ENCODE assay signal across 10 cellular contexts in the genomic region with DNA sequence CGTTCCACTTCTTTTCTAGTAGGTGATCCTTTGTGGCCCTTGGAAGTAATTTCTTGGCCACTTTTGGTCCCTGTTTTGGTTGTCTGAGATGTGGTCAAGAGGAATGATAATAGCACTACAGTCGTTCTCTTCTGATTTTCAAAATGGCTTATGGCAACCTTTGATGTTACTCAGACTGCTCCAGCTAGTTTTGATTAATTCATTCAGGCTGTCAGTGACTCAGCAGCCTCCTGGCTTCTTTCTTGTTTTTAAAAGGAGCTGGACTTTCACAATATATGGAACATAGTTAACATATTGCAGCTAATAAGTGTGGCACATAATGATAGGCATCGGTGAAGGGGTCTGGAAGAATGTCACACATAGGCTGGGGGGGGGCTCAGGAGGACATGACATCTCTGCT. TPM values are rescaled to one million over a fixed set of nuclear protein-coding genes. Genes with fewer than 3 reads are reported as not detected.
DNase-seq lines count a peak whose midpoint lies in the region; ATAC-seq and TF ChIP-seq lines count a peak whose summit lies in the region.
"Had no signal": no experiment of that assay in that cellular context is flagged by ENCODE, and none has a peak within 500 bp of the region (broad histone marks: within the 10 kb centered on the region; RNA-seq: fewer than 3 reads in every experiment).

No MANE protein-coding gene starts in this region.

- peaks cover 8% of the 10 kb centered on the region for H3K4me1 ChIP-seq in CD4-positive, CD25-positive, alpha-beta regulatory T cell (ENCODE audit: control insufficient read depth, insufficient read depth, low read length, poor library complexity, severe bottlenecking)
- H3K4me1 ChIP-seq in osteoblast (ENCODE audit: insufficient read depth, low read length), result peaks cover 36% of the 10 kb centered on the region

- ATAC-seq in CD4-positive, CD25-positive, alpha-beta regulatory T cell (ENCODE audit: low read depth in 2 of 2), result no peak
- ATAC-seq in HG02642 (IDR thresholded peaks at IDR 0.05; ENCODE audit: poor library complexity, unreplicated experiment) (no peak), GM21786 (IDR thresholded peaks at IDR 0.05; ENCODE audit: unreplicated experiment) (no peak)

- peaks cover 85% of the 10 kb centered on the region for H3K79me2 ChIP-seq in osteoblast (ENCODE audit: insufficient read depth, low read length)

- no peak overlapping the region for H2AFZ ChIP-seq in osteoblast (ENCODE audit: low read length)

- peaks cover 30 to 75% (median 49%) of the 10 kb centered on the region in 4 donors for H3K4me1 Mint-ChIP-seq in CD4-positive, CD25-positive, alpha-beta regulatory T cell
- H3K4me1 Mint-ChIP-seq in immature natural killer cell, result peaks cover 57 to 79% of the 10 kb centered on the region in 2 donors

- peak overlapping the region in 2 of 3 donors; percentile 53 to 90 for H3K27ac Mint-ChIP-seq in CD4-positive, CD25-positive, alpha-beta regulatory T cell
- peak overlapping the region in 1 of 6 donors; percentile 43 for H3K27ac Mint-ChIP-seq in immature natural killer cell

- H3K27me3 ChIP-seq in CD4-positive, CD25-positive, alpha-beta regulatory T cell (ENCODE audit: control insufficient read depth, insufficient read depth, low read length), result no peaks in the 10 kb centered on the region
- no peaks in the 10 kb centered on the region for H3K27me3 ChIP-seq in osteoblast (ENCODE audit: insufficient read depth, low read length)

- no peak for DNase-seq in CD4-positive, CD25-positive, alpha-beta regulatory T cell
- peak; percentile 77 for DNase-seq in NCI-H226
- peak; percentile 80 for DNase-seq in dedifferentiated amniotic fluid mesenchymal stem cell (ENCODE audit: extremely low spot score)
- DNase-seq in osteoblast (ENCODE audit: insufficient read length, low spot score, missing footprints), result peak; percentile 87
- DNase-seq in COLO668 (lab: John Stamatoyannopoulos, UW; ENCODE audit: unreplicated experiment), result no peak
- no peak for DNase-seq in immature natural killer cell
- DNase-seq: effector CD8-positive, alpha-beta T cell; stimulated activated CD4-positive, alpha-beta T cell treated with anti-CD3 and anti-CD28 coated beads, Interleukin-15, amount 100 ng/mL, for 24 hours had no signal

- no peak overlapping the region for H3K4me3 ChIP-seq in CD4-positive, CD25-positive, alpha-beta regulatory T cell (ENCODE audit: low read depth, low read length)
- H3K4me3 ChIP-seq in osteoblast (ENCODE audit: insufficient read depth, low read length), result peak overlapping the region; percentile 18

- peaks cover 2% of the 10 kb centered on the region for H3K36me3 ChIP-seq in CD4-positive, CD25-positive, alpha-beta regulatory T cell (ENCODE audit: control insufficient read depth, insufficient read depth, low read length)
- H3K36me3 ChIP-seq in osteoblast (ENCODE audit: insufficient read depth, low read length), result no peaks in the 10 kb centered on the region

- no peaks in the 10 kb centered on the region for H3K27me3 Mint-ChIP-seq in CD4-positive, CD25-positive, alpha-beta regulatory T cell
- peaks cover 0 to 2% (median 1%) of the 10 kb centered on the region in 3 donors for H3K27me3 Mint-ChIP-seq in immature natural killer cell (ENCODE audit: low read depth in 3 of 3)

- H3K27ac ChIP-seq in CD4-positive, CD25-positive, alpha-beta regulatory T cell (ENCODE audit: insufficient read depth, low read length, poor library complexity, severe bottlenecking), result no peak overlapping the region
- peak overlapping the region; percentile 49 for H3K27ac ChIP-seq in osteoblast (ENCODE audit: low read depth, low read length)

- TF ChIP-seq CTCF in osteoblast (IDR thresholded peaks at IDR 0.05; ENCODE audit: extremely low read depth, low read depth, low read length), result no peak

- H3K36me3 Mint-ChIP-seq in CD4-positive, CD25-positive, alpha-beta regulatory T cell, result peaks cover 5% of the 10 kb centered on the region
- H3K36me3 Mint-ChIP-seq in immature natural killer cell, result no peaks in the 10 kb centered on the region

- peaks cover 29% of the 10 kb centered on the region for H4K20me1 ChIP-seq in osteoblast (ENCODE audit: insufficient read depth, low read length)

- H3K9me3 ChIP-seq in CD4-positive, CD25-positive, alpha-beta regulatory T cell (ENCODE audit: control insufficient read depth in 2 of 2, low read length in 2 of 2), result no peaks in the 10 kb centered on the region
- H3K9me3 ChIP-seq in osteoblast (ENCODE audit: low read depth, low read length), result no peaks in the 10 kb centered on the region

- peak overlapping the region; percentile 68 for H3K4me2 ChIP-seq in osteoblast (ENCODE audit: insufficient read depth, low read length)

- H3K9me3 Mint-ChIP-seq in CD4-positive, CD25-positive, alpha-beta regulatory T cell, result no peaks in the 10 kb centered on the region
- H3K9me3 Mint-ChIP-seq in immature natural killer cell, result no peaks in the 10 kb centered on the region

- no peak overlapping the region for H3K4me3 Mint-ChIP-seq in CD4-positive, CD25-positive, alpha-beta regulatory T cell
- H3K4me3 Mint-ChIP-seq in immature natural killer cell, result no peak overlapping the region

RNA-seq across cellular contexts. Expression of gene WDR20, which starts 47.3 kb away (rescaled TPM):
- total RNA-seq in CD4-positive, CD25-positive, alpha-beta regulatory T cell, result 66.7 TPM
- polyA plus RNA-seq in CD4-positive, CD25-positive, alpha-beta regulatory T cell, result 10 to 100 TPM; 13.0 to 19.8 (median 18.0) TPM
- 15.6 and 18.3 TPM in 2 replicates for total RNA-seq in osteoblast
- polyA plus RNA-seq in immature natural killer cell, result 10 to 100 TPM; 10.8 to 14.6 (median 14.0) TPM

Comparison
In these comparisons a context has a peak if more than half of its experiments do, and no peak if none do; other contexts are left out.
1. DNase-seq: peak in NCI-H226 (single experiment), dedifferentiated amniotic fluid mesenchymal stem cell (single experiment) and osteoblast (single experiment); none in CD4-positive, CD25-positive, alpha-beta regulatory T cell (0 of 3), COLO668 (single experiment) and immature natural killer cell (0 of 3).